1 cellular context compared by ENCODE assay signal in the genomic region with DNA sequence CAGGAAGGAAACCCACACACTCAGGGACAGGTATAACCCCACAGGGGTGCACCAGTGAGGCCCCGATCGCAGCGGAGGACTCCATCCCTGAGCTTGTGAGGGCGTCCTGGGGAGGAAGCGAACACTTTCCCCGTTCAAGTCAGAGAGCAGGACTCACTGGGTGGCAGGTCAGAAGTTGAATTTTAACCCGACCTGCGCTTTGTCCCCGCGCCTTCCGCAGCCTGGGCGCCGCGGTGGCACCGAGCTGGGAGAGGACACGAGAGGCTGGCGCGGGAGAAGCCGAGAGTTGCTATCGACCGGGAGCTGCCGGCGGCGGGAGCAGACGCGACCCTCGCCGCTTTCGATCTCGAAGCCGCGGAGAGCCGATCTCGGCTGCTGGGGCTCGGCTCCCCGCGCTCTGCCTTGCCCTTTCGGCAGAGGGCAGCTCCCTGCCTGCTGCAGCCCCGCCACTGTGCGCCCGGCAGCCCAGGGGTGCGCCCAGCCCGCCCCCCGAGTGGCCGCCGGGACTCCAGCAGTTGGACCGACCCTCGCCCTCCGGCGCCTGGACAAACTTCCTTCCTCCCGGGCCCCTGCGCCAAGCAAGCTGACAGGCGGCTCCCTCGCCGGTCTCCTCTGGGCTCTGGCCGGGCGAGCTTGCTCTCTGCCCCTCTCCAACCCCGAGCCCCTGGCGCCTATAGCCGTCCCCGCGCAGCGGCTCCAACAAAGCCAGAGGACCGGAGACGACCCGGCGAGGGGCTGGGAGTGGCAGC.
A peak's percentile ranks its signal among the peaks of the same experiment; 100 is the strongest.
TF ChIP-seq lines count a peak whose summit lies in the region.

No MANE protein-coding gene starts in this region.

TF ChIP-seq in HepG2, 621 proteins besides CTCF, POLR2A, EP300 and RAD21 (continued from another document and continues in another):
- TF ChIP-seq, protein P1, sequence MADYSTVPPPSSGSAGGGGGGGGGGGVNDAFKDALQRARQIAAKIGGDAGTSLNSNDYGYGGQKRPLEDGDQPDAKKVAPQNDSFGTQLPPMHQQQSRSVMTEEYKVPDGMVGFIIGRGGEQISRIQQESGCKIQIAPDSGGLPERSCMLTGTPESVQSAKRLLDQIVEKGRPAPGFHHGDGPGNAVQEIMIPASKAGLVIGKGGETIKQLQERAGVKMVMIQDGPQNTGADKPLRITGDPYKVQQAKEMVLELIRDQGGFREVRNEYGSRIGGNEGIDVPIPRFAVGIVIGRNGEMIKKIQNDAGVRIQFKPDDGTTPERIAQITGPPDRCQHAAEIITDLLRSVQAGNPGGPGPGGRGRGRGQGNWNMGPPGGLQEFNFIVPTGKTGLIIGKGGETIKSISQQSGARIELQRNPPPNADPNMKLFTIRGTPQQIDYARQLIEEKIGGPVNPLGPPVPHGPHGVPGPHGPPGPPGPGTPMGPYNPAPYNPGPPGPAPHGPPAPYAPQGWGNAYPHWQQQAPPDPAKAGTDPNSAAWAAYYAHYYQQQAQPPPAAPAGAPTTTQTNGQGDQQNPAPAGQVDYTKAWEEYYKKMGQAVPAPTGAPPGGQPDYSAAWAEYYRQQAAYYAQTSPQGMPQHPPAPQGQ (CRISPR knock-in tag; IDR thresholded peaks at IDR 0.05; ENCODE audit: borderline replicate concordance), result no peak
- TF ChIP-seq, protein P2, sequence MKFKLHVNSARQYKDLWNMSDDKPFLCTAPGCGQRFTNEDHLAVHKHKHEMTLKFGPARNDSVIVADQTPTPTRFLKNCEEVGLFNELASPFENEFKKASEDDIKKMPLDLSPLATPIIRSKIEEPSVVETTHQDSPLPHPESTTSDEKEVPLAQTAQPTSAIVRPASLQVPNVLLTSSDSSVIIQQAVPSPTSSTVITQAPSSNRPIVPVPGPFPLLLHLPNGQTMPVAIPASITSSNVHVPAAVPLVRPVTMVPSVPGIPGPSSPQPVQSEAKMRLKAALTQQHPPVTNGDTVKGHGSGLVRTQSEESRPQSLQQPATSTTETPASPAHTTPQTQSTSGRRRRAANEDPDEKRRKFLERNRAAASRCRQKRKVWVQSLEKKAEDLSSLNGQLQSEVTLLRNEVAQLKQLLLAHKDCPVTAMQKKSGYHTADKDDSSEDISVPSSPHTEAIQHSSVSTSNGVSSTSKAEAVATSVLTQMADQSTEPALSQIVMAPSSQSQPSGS (CRISPR knock-in tag; IDR thresholded peaks at IDR 0.05), result no peak
- TF ChIP-seq MTA1 (CRISPR knock-in tag; IDR thresholded peaks at IDR 0.05; ENCODE audit: borderline replicate concordance) (peak; percentile 76), TEAD3 (CRISPR knock-in tag; optimal IDR thresholded peaks at IDR 0.05; ENCODE audit: borderline replicate concordance) (no peak), ZNF552 (CRISPR knock-in tag; IDR thresholded peaks at IDR 0.05; ENCODE audit: borderline replicate concordance) (no peak), BCL6 (CRISPR knock-in tag; IDR thresholded peaks at IDR 0.05) (peak; percentile 52; the same call in 1 of the 2 replicates), SMARCE1 (IDR thresholded peaks at IDR 0.05; ENCODE audit: borderline replicate concordance) (no peak), ZNF530 (CRISPR knock-in tag; IDR thresholded peaks at IDR 0.05; ENCODE audit: low read depth) (no peak), SMAD1 (CRISPR knock-in tag; IDR thresholded peaks at IDR 0.05; ENCODE audit: borderline replicate concordance, low read depth) (peak; percentile 94; the same call in 1 of the 2 replicates), RFXANK (CRISPR knock-in tag; IDR thresholded peaks at IDR 0.05) (no peak), ATM (IDR thresholded peaks at IDR 0.05; ENCODE audit: borderline replicate concordance) (no peak), MED8 (CRISPR knock-in tag; IDR thresholded peaks at IDR 0.05; ENCODE audit: insufficient replicate concordance) (no peak), HOXA9 (CRISPR knock-in tag; IDR thresholded peaks at IDR 0.05; ENCODE audit: borderline replicate concordance) (no peak), ZNF703 (CRISPR knock-in tag; IDR thresholded peaks at IDR 0.05; ENCODE audit: borderline replicate concordance) (peak; percentile 72; the same call in 1 of the 2 replicates), RXRA (CRISPR knock-in tag; IDR thresholded peaks at IDR 0.05) (peak; percentile 48), ZNF446 (CRISPR knock-in tag; IDR thresholded peaks at IDR 0.05) (no peak; the same call in 1 of the 2 replicates), NR2F6 (IDR thresholded peaks at IDR 0.05) (no peak), NR2F6 (CRISPR knock-in tag; IDR thresholded peaks at IDR 0.05) (peak; percentile 40; the same call in 1 of the 2 replicates), ZNF230 (CRISPR knock-in tag; IDR thresholded peaks at IDR 0.05) (peak; percentile 50; the same call in 1 of the 2 replicates), HNRNPK (IDR thresholded peaks at IDR 0.05; ENCODE audit: low read depth, low read length, poor library complexity, severe bottlenecking) (peak; percentile 24), ZMYM2 (CRISPR knock-in tag; IDR thresholded peaks at IDR 0.05) (no peak), NKX3-1 (CRISPR knock-in tag; IDR thresholded peaks at IDR 0.05) (no peak)
- TF ChIP-seq, protein P3, sequence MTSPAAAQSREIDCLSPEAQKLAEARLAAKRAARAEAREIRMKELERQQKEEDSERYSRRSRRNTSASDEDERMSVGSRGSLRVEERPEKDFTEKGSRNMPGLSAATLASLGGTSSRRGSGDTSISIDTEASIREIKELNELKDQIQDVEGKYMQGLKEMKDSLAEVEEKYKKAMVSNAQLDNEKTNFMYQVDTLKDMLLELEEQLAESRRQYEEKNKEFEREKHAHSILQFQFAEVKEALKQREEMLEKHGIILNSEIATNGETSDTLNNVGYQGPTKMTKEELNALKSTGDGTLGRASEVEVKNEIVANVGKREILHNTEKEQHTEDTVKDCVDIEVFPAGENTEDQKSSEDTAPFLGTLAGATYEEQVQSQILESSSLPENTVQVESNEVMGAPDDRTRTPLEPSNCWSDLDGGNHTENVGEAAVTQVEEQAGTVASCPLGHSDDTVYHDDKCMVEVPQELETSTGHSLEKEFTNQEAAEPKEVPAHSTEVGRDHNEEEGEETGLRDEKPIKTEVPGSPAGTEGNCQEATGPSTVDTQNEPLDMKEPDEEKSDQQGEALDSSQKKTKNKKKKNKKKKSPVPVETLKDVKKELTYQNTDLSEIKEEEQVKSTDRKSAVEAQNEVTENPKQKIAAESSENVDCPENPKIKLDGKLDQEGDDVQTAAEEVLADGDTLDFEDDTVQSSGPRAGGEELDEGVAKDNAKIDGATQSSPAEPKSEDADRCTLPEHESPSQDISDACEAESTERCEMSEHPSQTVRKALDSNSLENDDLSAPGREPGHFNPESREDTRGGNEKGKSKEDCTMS (CRISPR knock-in tag; conservative IDR thresholded peaks at IDR 0.05), result no peak
- TF ChIP-seq, protein P4, sequence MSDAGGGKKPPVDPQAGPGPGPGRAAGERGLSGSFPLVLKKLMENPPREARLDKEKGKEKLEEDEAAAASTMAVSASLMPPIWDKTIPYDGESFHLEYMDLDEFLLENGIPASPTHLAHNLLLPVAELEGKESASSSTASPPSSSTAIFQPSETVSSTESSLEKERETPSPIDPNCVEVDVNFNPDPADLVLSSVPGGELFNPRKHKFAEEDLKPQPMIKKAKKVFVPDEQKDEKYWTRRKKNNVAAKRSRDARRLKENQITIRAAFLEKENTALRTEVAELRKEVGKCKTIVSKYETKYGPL (CRISPR knock-in tag; IDR thresholded peaks at IDR 0.05), result no peak
- TF ChIP-seq, protein P5, sequence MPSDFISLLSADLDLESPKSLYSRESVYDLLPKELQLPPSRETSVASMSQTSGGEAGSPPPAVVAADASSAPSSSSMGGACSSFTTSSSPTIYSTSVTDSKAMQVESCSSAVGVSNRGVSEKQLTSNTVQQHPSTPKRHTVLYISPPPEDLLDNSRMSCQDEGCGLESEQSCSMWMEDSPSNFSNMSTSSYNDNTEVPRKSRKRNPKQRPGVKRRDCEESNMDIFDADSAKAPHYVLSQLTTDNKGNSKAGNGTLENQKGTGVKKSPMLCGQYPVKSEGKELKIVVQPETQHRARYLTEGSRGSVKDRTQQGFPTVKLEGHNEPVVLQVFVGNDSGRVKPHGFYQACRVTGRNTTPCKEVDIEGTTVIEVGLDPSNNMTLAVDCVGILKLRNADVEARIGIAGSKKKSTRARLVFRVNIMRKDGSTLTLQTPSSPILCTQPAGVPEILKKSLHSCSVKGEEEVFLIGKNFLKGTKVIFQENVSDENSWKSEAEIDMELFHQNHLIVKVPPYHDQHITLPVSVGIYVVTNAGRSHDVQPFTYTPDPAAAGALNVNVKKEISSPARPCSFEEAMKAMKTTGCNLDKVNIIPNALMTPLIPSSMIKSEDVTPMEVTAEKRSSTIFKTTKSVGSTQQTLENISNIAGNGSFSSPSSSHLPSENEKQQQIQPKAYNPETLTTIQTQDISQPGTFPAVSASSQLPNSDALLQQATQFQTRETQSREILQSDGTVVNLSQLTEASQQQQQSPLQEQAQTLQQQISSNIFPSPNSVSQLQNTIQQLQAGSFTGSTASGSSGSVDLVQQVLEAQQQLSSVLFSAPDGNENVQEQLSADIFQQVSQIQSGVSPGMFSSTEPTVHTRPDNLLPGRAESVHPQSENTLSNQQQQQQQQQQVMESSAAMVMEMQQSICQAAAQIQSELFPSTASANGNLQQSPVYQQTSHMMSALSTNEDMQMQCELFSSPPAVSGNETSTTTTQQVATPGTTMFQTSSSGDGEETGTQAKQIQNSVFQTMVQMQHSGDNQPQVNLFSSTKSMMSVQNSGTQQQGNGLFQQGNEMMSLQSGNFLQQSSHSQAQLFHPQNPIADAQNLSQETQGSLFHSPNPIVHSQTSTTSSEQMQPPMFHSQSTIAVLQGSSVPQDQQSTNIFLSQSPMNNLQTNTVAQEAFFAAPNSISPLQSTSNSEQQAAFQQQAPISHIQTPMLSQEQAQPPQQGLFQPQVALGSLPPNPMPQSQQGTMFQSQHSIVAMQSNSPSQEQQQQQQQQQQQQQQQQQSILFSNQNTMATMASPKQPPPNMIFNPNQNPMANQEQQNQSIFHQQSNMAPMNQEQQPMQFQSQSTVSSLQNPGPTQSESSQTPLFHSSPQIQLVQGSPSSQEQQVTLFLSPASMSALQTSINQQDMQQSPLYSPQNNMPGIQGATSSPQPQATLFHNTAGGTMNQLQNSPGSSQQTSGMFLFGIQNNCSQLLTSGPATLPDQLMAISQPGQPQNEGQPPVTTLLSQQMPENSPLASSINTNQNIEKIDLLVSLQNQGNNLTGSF (CRISPR knock-in tag; IDR thresholded peaks at IDR 0.05), result no peak; the same call in 1 of the 2 replicates
- TF ChIP-seq, protein P6, sequence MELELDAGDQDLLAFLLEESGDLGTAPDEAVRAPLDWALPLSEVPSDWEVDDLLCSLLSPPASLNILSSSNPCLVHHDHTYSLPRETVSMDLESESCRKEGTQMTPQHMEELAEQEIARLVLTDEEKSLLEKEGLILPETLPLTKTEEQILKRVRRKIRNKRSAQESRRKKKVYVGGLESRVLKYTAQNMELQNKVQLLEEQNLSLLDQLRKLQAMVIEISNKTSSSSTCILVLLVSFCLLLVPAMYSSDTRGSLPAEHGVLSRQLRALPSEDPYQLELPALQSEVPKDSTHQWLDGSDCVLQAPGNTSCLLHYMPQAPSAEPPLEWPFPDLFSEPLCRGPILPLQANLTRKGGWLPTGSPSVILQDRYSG (CRISPR knock-in tag; IDR thresholded peaks at IDR 0.05), result no peak
- TF ChIP-seq, protein P7, sequence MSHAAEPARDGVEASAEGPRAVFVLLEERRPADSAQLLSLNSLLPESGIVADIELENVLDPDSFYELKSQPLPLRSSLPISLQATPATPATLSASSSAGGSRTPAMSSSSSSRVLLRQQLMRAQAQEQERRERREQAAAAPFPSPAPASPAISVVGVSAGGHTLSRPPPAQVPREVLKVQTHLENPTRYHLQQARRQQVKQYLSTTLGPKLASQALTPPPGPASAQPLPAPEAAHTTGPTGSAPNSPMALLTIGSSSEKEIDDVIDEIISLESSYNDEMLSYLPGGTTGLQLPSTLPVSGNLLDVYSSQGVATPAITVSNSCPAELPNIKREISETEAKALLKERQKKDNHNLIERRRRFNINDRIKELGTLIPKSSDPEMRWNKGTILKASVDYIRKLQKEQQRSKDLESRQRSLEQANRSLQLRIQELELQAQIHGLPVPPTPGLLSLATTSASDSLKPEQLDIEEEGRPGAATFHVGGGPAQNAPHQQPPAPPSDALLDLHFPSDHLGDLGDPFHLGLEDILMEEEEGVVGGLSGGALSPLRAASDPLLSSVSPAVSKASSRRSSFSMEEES (CRISPR knock-in tag; IDR thresholded peaks at IDR 0.05), result peak; percentile 71
- TF ChIP-seq, protein P8, sequence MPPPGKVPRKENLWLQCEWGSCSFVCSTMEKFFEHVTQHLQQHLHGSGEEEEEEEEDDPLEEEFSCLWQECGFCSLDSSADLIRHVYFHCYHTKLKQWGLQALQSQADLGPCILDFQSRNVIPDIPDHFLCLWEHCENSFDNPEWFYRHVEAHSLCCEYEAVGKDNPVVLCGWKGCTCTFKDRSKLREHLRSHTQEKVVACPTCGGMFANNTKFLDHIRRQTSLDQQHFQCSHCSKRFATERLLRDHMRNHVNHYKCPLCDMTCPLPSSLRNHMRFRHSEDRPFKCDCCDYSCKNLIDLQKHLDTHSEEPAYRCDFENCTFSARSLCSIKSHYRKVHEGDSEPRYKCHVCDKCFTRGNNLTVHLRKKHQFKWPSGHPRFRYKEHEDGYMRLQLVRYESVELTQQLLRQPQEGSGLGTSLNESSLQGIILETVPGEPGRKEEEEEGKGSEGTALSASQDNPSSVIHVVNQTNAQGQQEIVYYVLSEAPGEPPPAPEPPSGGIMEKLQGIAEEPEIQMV (CRISPR knock-in tag; IDR thresholded peaks at IDR 0.05; ENCODE audit: low read depth), result 0 out of 2 replicates have a peak, but pooled peaks have one; percentile 41
- TF ChIP-seq, protein P9, sequence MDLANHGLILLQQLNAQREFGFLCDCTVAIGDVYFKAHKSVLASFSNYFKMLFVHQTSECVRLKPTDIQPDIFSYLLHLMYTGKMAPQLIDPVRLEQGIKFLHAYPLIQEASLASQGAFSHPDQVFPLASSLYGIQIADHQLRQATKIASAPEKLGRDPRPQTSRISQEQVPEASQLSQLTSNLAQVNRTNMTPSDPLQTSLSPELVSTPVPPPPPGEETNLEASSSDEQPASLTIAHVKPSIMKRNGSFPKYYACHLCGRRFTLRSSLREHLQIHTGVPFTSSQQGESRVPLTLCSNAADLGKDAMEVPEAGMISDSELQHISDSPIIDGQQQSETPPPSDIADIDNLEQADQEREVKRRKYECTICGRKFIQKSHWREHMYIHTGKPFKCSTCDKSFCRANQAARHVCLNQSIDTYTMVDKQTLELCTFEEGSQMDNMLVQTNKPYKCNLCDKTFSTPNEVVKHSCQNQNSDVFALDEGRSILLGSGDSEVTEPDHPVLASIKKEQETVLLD (CRISPR knock-in tag; IDR thresholded peaks at IDR 0.05; ENCODE audit: low read depth), result 0 out of 2 replicates have a peak, but pooled peaks have one; percentile 13
- TF ChIP-seq, protein P10, sequence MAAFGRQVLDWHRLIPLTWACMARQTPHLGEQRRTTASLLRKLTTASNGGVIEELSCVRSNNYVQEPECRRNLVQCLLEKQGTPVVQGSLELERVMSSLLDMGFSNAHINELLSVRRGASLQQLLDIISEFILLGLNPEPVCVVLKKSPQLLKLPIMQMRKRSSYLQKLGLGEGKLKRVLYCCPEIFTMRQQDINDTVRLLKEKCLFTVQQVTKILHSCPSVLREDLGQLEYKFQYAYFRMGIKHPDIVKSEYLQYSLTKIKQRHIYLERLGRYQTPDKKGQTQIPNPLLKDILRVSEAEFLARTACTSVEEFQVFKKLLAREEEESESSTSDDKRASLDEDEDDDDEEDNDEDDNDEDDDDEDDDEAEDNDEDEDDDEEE (CRISPR knock-in tag; IDR thresholded peaks at IDR 0.05), result no peak
